Comparison of ENCODE assay signal across 1 cellular context in the genomic region with DNA sequence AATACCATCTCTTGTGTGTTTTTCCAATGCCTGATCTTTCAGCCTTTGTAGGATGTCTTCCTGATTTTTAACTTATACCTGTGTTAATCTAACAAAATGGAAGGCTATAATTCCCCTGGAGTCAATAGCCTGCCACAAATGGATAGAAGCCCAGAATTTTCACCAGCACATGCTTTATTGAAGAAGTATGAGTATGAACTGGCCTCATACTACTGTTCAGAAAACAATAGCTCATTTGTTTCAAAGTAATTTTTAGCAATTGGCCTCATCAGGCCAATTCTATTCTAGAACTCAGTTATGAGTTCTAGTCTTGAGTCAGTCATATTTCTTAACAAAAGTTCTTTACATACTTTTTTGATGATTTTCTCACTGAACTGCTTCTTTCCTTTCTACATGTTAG.
TF ChIP-seq lines count a peak whose summit lies in the region.

No MANE protein-coding gene starts in this region.

TF ChIP-seq in SK-N-SH, 30 proteins besides CTCF, POLR2A, EP300 and RAD21 (continued from another document):
- TF ChIP-seq TCF12 (IDR thresholded peaks at IDR 0.05) (no peak), RFX5 (IDR thresholded peaks at IDR 0.05; ENCODE audit: low read length) (no peak), ZBTB33 (IDR thresholded peaks at IDR 0.05; ENCODE audit: borderline replicate concordance, low read depth) (no peak), YY1 (IDR thresholded peaks at IDR 0.05; ENCODE audit: low read depth) (no peak), FOXM1 (IDR thresholded peaks at IDR 0.05; ENCODE audit: low read depth) (no peak)
